In genomic region chr16:58127634-58128033, GRCh38 we compare ENCODE assay signal across 8 cellular contexts. TPM values are rescaled to one million over a fixed set of nuclear protein-coding genes. Genes with fewer than 3 reads are reported as not detected.
DNase-seq lines count a peak whose midpoint lies in the region; FAIRE-seq and TF ChIP-seq lines count a peak whose summit lies in the region.

No MANE protein-coding gene starts in this region.

- H4K20me1 ChIP-seq in OCI-LY7 (ENCODE audit: insufficient read depth, low read length) = peaks cover 39% of the 10 kb centered on the region
- H4K20me1 ChIP-seq in endothelial cell of umbilical vein (replicated peaks; ENCODE audit: control insufficient read depth, extremely low read depth, insufficient read depth, low read length) = peaks cover 3% of the 10 kb centered on the region

- no peaks in the 10 kb centered on the region for H3K27me3 ChIP-seq in endothelial cell of umbilical vein (ENCODE audit: control insufficient read depth in 2 of 2, insufficient read depth in 2 of 2, low read length in 2 of 2)

- TF ChIP-seq CTCF in OCI-LY7 (conservative IDR thresholded peaks at IDR 0.05; ENCODE audit: low read length) = no peak; the same call in 1 of the 2 replicates
- TF ChIP-seq CTCF in endothelial cell of umbilical vein (IDR thresholded peaks at IDR 0.05; ENCODE audit: extremely low read depth in 1 of 2, insufficient read depth in 1 of 2, low read depth in 1 of 2, low read length in 2 of 2) = peak; percentile 11 to 13

- H3K4me1 ChIP-seq in OCI-LY7 (ENCODE audit: insufficient read depth, low read length, poor library complexity, severe bottlenecking) (peaks cover 35% of the 10 kb centered on the region), endothelial cell of umbilical vein (ENCODE audit: control insufficient read depth, extremely low read depth, insufficient read depth, low read length) (peaks cover 30% of the 10 kb centered on the region)

- POLR2A ChIA-PET in OCI-LY7 (lab: Charles Lee) (interaction anchor here (0.5 to 1.3 kb wide), 6 partner anchors 9 to 111 kb away, joined by 3 to 5 read pairs (median 3); no protein-coding TSS in a partner anchor), endothelial cell of umbilical vein (lab: Charles Lee) (no interaction called here)

- peak overlapping the region; percentile 19 for H3K27ac ChIP-seq in OCI-LY7 (ENCODE audit: low read depth, low read length, poor library complexity, severe bottlenecking)
- H3K27ac ChIP-seq in endothelial cell of umbilical vein (ENCODE audit: insufficient read depth, low read depth, low read length) = no peak overlapping the region

- no peak for TF ChIP-seq POLR2A in endothelial cell of umbilical vein (IDR thresholded peaks at IDR 0.05; ENCODE audit: low read depth, low read length)

- dilution Hi-C loops in endothelial cell of umbilical vein (cut with MboI; ENCODE audit: extremely low pct_ligation_motif_present, low sequenced_read_pairs) = no loop called here

- FAIRE-seq in endothelial cell of umbilical vein (lab: Jason Lieb, UNC) = no peak

- peaks cover 54% of the 10 kb centered on the region for H3K79me2 ChIP-seq in OCI-LY7 (ENCODE audit: insufficient read depth, low read depth, low read length)
- H3K79me2 ChIP-seq in endothelial cell of umbilical vein (ENCODE audit: control insufficient read depth, insufficient read depth, low read length) = peaks cover 49% of the 10 kb centered on the region

- BruUV-seq in OCI-LY7 (replicated peaks; lab: Mats Ljungman, UMichigan) = no TSS peak
- no TSS peak for BruUV-seq in endothelial cell of umbilical vein (replicated peaks; lab: Mats Ljungman, UMichigan)

- CTCF ChIA-PET in OCI-LY7 (lab: Charles Lee; ENCODE audit: unreplicated experiment) = no interaction called here
- CTCF ChIA-PET in endothelial cell of umbilical vein (lab: Charles Lee) = interaction anchor here (1.0 to 4.3 kb wide), 13 partner anchors 12 to 229 kb away, joined by 3 to 48 read pairs (median 5); partner anchors contain the start of genes MMP15, USB1 and ZNF319

- peak overlapping the region; percentile 71 for H3K4me3 ChIP-seq in GM08714 (ENCODE audit: low read length)
- H3K4me3 ChIP-seq in OCI-LY7 (ENCODE audit: low read depth, low read length, poor library complexity, severe bottlenecking) = peak overlapping the region; percentile 99
- peak overlapping the region in 2 of 3 experiments; percentile 72 for H3K4me3 ChIP-seq in endothelial cell of umbilical vein (replicated peaks in 1 of 3; ENCODE audit: insufficient read depth in 1 of 3, low read depth in 1 of 3, low read length in 3 of 3)

- H2AFZ ChIP-seq in OCI-LY7 (ENCODE audit: low read length) = no peak overlapping the region
- no peak overlapping the region for H2AFZ ChIP-seq in endothelial cell of umbilical vein (ENCODE audit: low read depth, low read length)

- DNase-seq in OCI-LY7 (ENCODE audit: low spot score) = peak; percentile 28
- DNase-seq in endothelial cell of umbilical vein (ENCODE audit: low read depth, low spot score) = peak; percentile 15
- peak; percentile 33 for DNase-seq in pons (ENCODE audit: low spot score)
- no peak for DNase-seq in DMS153 (lab: John Stamatoyannopoulos, UW)
- DNase-seq in GM19240 (ENCODE audit: insufficient read length, low spot score) = no peak
- no peak for DNase-seq in NCI-H1930 (lab: John Stamatoyannopoulos, UW)
- DNase-seq in inferior parietal cortex (ENCODE audit: extremely low spot score) = no peak

- H3K9me3 ChIP-seq in OCI-LY7 (ENCODE audit: low read length) (no peaks in the 10 kb centered on the region), endothelial cell of umbilical vein (replicated peaks; ENCODE audit: control insufficient read depth, insufficient read depth, low read length) (no peaks in the 10 kb centered on the region)

- H3K4me2 ChIP-seq in OCI-LY7 (ENCODE audit: low read length) (peak overlapping the region; percentile 97), endothelial cell of umbilical vein (ENCODE audit: insufficient read depth, low read length) (peak overlapping the region; percentile 84)

- peak overlapping the region; percentile 10 for H3K9ac ChIP-seq in endothelial cell of umbilical vein (replicated peaks; ENCODE audit: extremely low read depth, insufficient read depth, low read length)

- H3K9me2 ChIP-seq in OCI-LY7 (ENCODE audit: insufficient read depth, low read length) = no peaks in the 10 kb centered on the region

- intact Hi-C loops in OCI-LY7 (cut with micrococcal nuclease; ENCODE audit: unreplicated experiment) = loop anchor here (2.0 to 5.0 kb wide), 3 partner anchors 69 to 230 kb away; partner anchors contain the start of genes USB1 and ZNF319
- intact Hi-C loops in endothelial cell of umbilical vein (cut with micrococcal nuclease) = loop anchor here (2.0 to 10.0 kb wide), 4 partner anchors 31 to 393 kb away; partner anchors contain the start of gene KATNB1

- H3K36me3 ChIP-seq in OCI-LY7 (ENCODE audit: insufficient read depth, low read length) = 0 out of 2 replicates have a peak, but pooled peaks cover 4% of the 10 kb centered on the region
- H3K36me3 ChIP-seq in endothelial cell of umbilical vein (ENCODE audit: control insufficient read depth in 2 of 2, extremely low read depth in 1 of 2, insufficient read depth in 2 of 2, low read length in 2 of 2) = no peaks in the 10 kb centered on the region

- H3K9me1 ChIP-seq in endothelial cell of umbilical vein (replicated peaks; ENCODE audit: control insufficient read depth, extremely low read depth, insufficient read depth, low read length) = no peaks in the 10 kb centered on the region

TF ChIP-seq in endothelial cell of umbilical vein, 7 proteins besides CTCF, POLR2A, EP300 and RAD21:
- TF ChIP-seq MAX (IDR thresholded peaks at IDR 0.05; ENCODE audit: insufficient read depth, insufficient read length) (no peak), GATA2 (IDR thresholded peaks at IDR 0.05; ENCODE audit: insufficient read depth, insufficient read length, low read depth, low read length) (no peak), POLR2AphosphoS5 (IDR thresholded peaks at IDR 0.05; ENCODE audit: insufficient read depth, low read depth, low read length) (no peak), FOS (IDR thresholded peaks at IDR 0.05; ENCODE audit: borderline replicate concordance, insufficient read depth, low read length) (no peak), JUN (IDR thresholded peaks at IDR 0.05; ENCODE audit: borderline replicate concordance, insufficient read depth, insufficient read length, low read depth) (no peak), MYC (IDR thresholded peaks at IDR 0.05; ENCODE audit: low read depth, low read length) (no peak), EZH2 (IDR thresholded peaks at IDR 0.05; ENCODE audit: borderline replicate concordance, low read depth, low read length, severe bottlenecking) (no peak)
TF ChIP-seq in endothelial cell of umbilical vein: peak in this region for 0.

RNA-seq across cellular contexts. Expression of gene CFAP20, which starts 1.5 kb away (rescaled TPM):
- 65.6 and 89.2 TPM in 2 replicates for total RNA-seq in OCI-LY7 (2014; rRNA removed; shearing (Covaris generic))
- total RNA-seq in OCI-LY7 (2022) (46.4 and 46.9 TPM in 2 replicates), endothelial cell of umbilical vein (44.7 and 46.8 TPM in 2 replicates)
- 65.5 and 70.9 TPM in 2 replicates for polyA plus RNA-seq in endothelial cell of umbilical vein
- polyA plus RNA-seq in endothelial cell of umbilical vein (2011; cell fraction: cytosol; rRNA removed) = 68.3 and 74.2 TPM in 2 replicates
- 59.4 and 64.4 TPM in 2 replicates for polyA plus RNA-seq in endothelial cell of umbilical vein (2011; cell fraction: nucleus; rRNA removed)
- 50.3 and 52.0 TPM in 2 replicates for polyA plus RNA-seq in endothelial cell of umbilical vein (2012)
- polyA minus RNA-seq in endothelial cell of umbilical vein = 36.9 and 48.1 TPM in 2 replicates
- 40.9 TPM for polyA minus RNA-seq in endothelial cell of umbilical vein (2011; cell fraction: cytosol; rRNA and poly(A)+ RNA removed)
- polyA minus RNA-seq in endothelial cell of umbilical vein (2011; cell fraction: nucleus; rRNA and poly(A)+ RNA removed) = 25.1 and 28.5 TPM in 2 replicates

Comparison
In these comparisons a context has a peak if more than half of its experiments do, and no peak if none do; other contexts are left out.
1. DNase-seq: peak in OCI-LY7 (single experiment), endothelial cell of umbilical vein (single experiment) and pons (single experiment); none in DMS153 (single experiment), GM19240 (single experiment), NCI-H1930 (0 of 2) and inferior parietal cortex (single experiment).
2. Peak in every context shown above with its lines, with median percentiles within 50 percentile points of each other: H3K4me3 ChIP-seq.